Comparison of ENCODE assay signal across 9 cellular contexts in the genomic region with DNA sequence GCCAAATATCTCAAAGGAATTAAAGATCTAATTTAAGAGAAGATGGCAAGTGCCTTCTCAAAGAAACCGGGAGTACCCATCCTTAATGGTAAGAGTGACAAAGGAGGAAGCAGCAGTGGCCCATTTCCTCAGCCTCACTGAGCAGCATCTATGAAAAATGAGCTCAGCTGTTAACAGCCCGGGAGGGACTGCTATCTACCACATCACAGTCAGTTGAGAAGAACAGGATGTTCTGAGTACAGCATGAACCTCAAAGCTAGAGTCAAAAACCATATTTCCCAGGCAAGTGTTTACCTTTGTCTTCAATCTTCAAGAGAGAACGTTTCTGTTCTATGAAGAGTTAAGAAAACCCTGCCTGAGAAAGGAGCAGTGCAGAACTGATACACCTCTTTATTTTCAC.
DNase-seq lines count a peak whose midpoint lies in the region; ATAC-seq and TF ChIP-seq lines count a peak whose summit lies in the region.
"Had no signal": no experiment of that assay in that cellular context is flagged by ENCODE, and none has a peak within 500 bp of the region (broad histone marks: within the 10 kb centered on the region; RNA-seq: fewer than 3 reads in every experiment).

No MANE protein-coding gene starts in this region.

- no peaks in the 10 kb centered on the region for H3K36me3 Mint-ChIP-seq in endodermal cell (ENCODE audit: low read depth)

- H3K9ac ChIP-seq in endodermal cell (ENCODE audit: extremely low read depth, low read length, poor library complexity, severe bottlenecking) = no peak overlapping the region

- peaks cover 6% of the 10 kb centered on the region for H3K4me1 Mint-ChIP-seq in endodermal cell

- H3K27ac Mint-ChIP-seq in endodermal cell = no peak overlapping the region

- H3K9me3 ChIP-seq in gastrocnemius medialis = no peaks in the 10 kb centered on the region
- no peaks in the 10 kb centered on the region for H3K9me3 ChIP-seq in endodermal cell (ENCODE audit: control insufficient read depth, low read length)

- H3K27me3 ChIP-seq in gastrocnemius medialis = no peaks in the 10 kb centered on the region
- no peaks in the 10 kb centered on the region for H3K27me3 ChIP-seq in endodermal cell (ENCODE audit: control insufficient read depth, insufficient read depth, low read length, poor library complexity, severe bottlenecking)

- H3K4me3 ChIP-seq in gastrocnemius medialis = no peak overlapping the region
- H3K4me3 ChIP-seq in endodermal cell (ENCODE audit: low read length) = no peak overlapping the region

- 85 to 89% methylated on average over 1 to 3 of the region's 3 CpGs for WGBS in endodermal cell (ENCODE audit: insufficient coverage in 1 of 2, insufficient read length in 1 of 2), 2 experiments

- TF ChIP-seq CTCF in gastrocnemius medialis (IDR thresholded peaks at IDR 0.05 in 4 of 5, conservative IDR thresholded peaks at IDR 0.05 in 1 of 5) (no peak), endodermal cell (conservative IDR thresholded peaks at IDR 0.05) (no peak)

- peaks cover 13 to 26% of the 10 kb centered on the region in 2 donors for H3K4me1 ChIP-seq in gastrocnemius medialis
- no peaks in the 10 kb centered on the region for H3K4me1 ChIP-seq in endodermal cell (ENCODE audit: control insufficient read depth, insufficient read depth, low read length)

- H3K4me3 Mint-ChIP-seq in endodermal cell = no peak overlapping the region
- H3K4me3 Mint-ChIP-seq: neural crest cell had no signal

- TF ChIP-seq POLR2A in gastrocnemius medialis (IDR thresholded peaks at IDR 0.05) = peak; percentile 12 to 43

- peak overlapping the region; percentile 51 to 81 (median 76) for H3K27ac ChIP-seq in gastrocnemius medialis
- H3K27ac ChIP-seq in endodermal cell (ENCODE audit: low read depth, low read length) = no peak overlapping the region

- H3K27me3 Mint-ChIP-seq in endodermal cell (ENCODE audit: insufficient read depth) = no peaks in the 10 kb centered on the region

- peak; percentile 37 for ATAC-seq in GM18520 (IDR thresholded peaks at IDR 0.05; ENCODE audit: unreplicated experiment)
- ATAC-seq in HG02870 (IDR thresholded peaks at IDR 0.05; ENCODE audit: unreplicated experiment) = peak; percentile 72
- ATAC-seq in gastrocnemius medialis = peak; percentile 91 to 97

- H3K36me3 ChIP-seq in gastrocnemius medialis = no peaks in the 10 kb centered on the region
- no peaks in the 10 kb centered on the region for H3K36me3 ChIP-seq in endodermal cell (ENCODE audit: control insufficient read depth, insufficient read depth, low read length)

- peak; percentile 35 for DNase-seq in T-helper 9 cell
- peak; percentile 56 for DNase-seq in effector CD4-positive, alpha-beta T cell
- DNase-seq in gastrocnemius medialis = peak; percentile 30 to 40
- DNase-seq in mesenteric fat pad (ENCODE audit: low spot score) = no peak
- DNase-seq in SIG-M5 treated with dmso at 0.1 percent for 504 hours (lab: John Stamatoyannopoulos, UW; ENCODE audit: unreplicated experiment) = no peak
- DNase-seq in endodermal cell = no peak

- no peaks in the 10 kb centered on the region for H3K9me3 Mint-ChIP-seq in endodermal cell
- H3K9me3 Mint-ChIP-seq: neural crest cell had no signal

- intact Hi-C loops in gastrocnemius medialis (cut with DNase I; ENCODE audit: low total_unique reads) = loop anchor here (5.0 kb wide), 1 partner anchor 112 kb away; no protein-coding TSS in a partner anchor

- in situ Hi-C loops in gastrocnemius medialis (cut with MboI; ENCODE audit: low sequenced_read_pairs in 4 of 4) = no loop called here

Comparison
In these comparisons a context has a peak if more than half of its experiments do, and no peak if none do; other contexts are left out.
1. ATAC-seq: peak in every context shown above with its lines; median percentile 94 in gastrocnemius medialis; 72 in HG02870; 37 in GM18520.
2. DNase-seq: peak in T-helper 9 cell (single experiment), effector CD4-positive, alpha-beta T cell (single experiment) and gastrocnemius medialis (2 of 2); none in mesenteric fat pad (single experiment), SIG-M5 treated with dmso at 0.1 percent for 504 hours (single experiment) and endodermal cell (single experiment).